In genomic region chr1:148679050-148679786, GRCh38 we compare ENCODE assay signal across 1 cellular context.
A peak's percentile ranks its signal among the peaks of the same experiment; 100 is the strongest.
TF ChIP-seq lines count a peak whose summit lies in the region.

No MANE protein-coding gene starts in this region.

TF ChIP-seq in GM12878, 131 proteins besides CTCF, POLR2A, EP300 and RAD21 (continued from another document):
- peak; percentile 54 for TF ChIP-seq RELB (IDR thresholded peaks at IDR 0.05; ENCODE audit: low read depth)
- peak in 1 of 2 experiments; percentile 47; a peak in 1 of 4 replicates for TF ChIP-seq BHLHE40 (IDR thresholded peaks at IDR 0.05; ENCODE audit: borderline replicate concordance in 1 of 2, low read depth in 2 of 2, low read length in 1 of 2)
